Comparison of ENCODE assay signal across 1 cellular context in genomic region chr12:113271853-113272561, GRCh38.
TF ChIP-seq lines count a peak whose summit lies in the region.

No MANE protein-coding gene starts in this region.

TF ChIP-seq in HepG2, 621 proteins besides CTCF, POLR2A, EP300 and RAD21 (continued from another document and continues in another):
- no peak for TF ChIP-seq SIX1 (CRISPR knock-in tag; IDR thresholded peaks at IDR 0.05; ENCODE audit: borderline replicate concordance)
- 0 out of 2 replicates have a peak, but pooled peaks have one; percentile 38 for TF ChIP-seq MEIS2 (CRISPR knock-in tag; IDR thresholded peaks at IDR 0.05)
- TF ChIP-seq UBTF (CRISPR knock-in tag; IDR thresholded peaks at IDR 0.05): no peak
- TF ChIP-seq ZNF430 (CRISPR knock-in tag; IDR thresholded peaks at IDR 0.05): peak; percentile 59; the same call in 1 of the 2 replicates
- TF ChIP-seq GABPA (IDR thresholded peaks at IDR 0.05; ENCODE audit: low read depth, low read length): no peak
- TF ChIP-seq GABPA (CRISPR knock-in tag; IDR thresholded peaks at IDR 0.05; ENCODE audit: low read depth): peak; percentile 24; the same call in 1 of the 2 replicates
- TF ChIP-seq AKAP8 (CRISPR knock-in tag; IDR thresholded peaks at IDR 0.05): peak; percentile 54; the same call in 1 of the 2 replicates
- TF ChIP-seq ZNF501 (CRISPR knock-in tag; IDR thresholded peaks at IDR 0.05): 0 out of 2 replicates have a peak, but pooled peaks have one; percentile 44
- 0 out of 2 replicates have a peak, but pooled peaks have one; percentile 33 for TF ChIP-seq CBX5 (CRISPR knock-in tag; IDR thresholded peaks at IDR 0.05; ENCODE audit: borderline replicate concordance)
- TF ChIP-seq BHLHE40 (IDR thresholded peaks at IDR 0.05; ENCODE audit: low read length): no peak
- no peak for TF ChIP-seq ISX (CRISPR knock-in tag; conservative IDR thresholded peaks at IDR 0.05)
- TF ChIP-seq, protein P1, sequence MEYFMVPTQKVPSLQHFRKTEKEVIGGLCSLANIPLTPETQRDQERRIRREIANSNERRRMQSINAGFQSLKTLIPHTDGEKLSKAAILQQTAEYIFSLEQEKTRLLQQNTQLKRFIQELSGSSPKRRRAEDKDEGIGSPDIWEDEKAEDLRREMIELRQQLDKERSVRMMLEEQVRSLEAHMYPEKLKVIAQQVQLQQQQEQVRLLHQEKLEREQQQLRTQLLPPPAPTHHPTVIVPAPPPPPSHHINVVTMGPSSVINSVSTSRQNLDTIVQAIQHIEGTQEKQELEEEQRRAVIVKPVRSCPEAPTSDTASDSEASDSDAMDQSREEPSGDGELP (IDR thresholded peaks at IDR 0.05; ENCODE audit: borderline replicate concordance, low read depth): peak; percentile 89; the same call in 1 of the 2 replicates
- 0 out of 2 replicates have a peak, but pooled peaks have one; percentile 11 for TF ChIP-seq GABPB1 (CRISPR knock-in tag; IDR thresholded peaks at IDR 0.05)
- TF ChIP-seq, protein P2, sequence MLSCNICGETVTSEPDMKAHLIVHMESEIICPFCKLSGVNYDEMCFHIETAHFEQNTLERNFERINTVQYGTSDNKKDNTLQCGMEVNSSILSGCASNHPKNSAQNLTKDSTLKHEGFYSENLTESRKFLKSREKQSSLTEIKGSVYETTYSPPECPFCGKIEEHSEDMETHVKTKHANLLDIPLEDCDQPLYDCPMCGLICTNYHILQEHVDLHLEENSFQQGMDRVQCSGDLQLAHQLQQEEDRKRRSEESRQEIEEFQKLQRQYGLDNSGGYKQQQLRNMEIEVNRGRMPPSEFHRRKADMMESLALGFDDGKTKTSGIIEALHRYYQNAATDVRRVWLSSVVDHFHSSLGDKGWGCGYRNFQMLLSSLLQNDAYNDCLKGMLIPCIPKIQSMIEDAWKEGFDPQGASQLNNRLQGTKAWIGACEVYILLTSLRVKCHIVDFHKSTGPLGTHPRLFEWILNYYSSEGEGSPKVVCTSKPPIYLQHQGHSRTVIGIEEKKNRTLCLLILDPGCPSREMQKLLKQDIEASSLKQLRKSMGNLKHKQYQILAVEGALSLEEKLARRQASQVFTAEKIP (CRISPR knock-in tag; IDR thresholded peaks at IDR 0.05; ENCODE audit: borderline replicate concordance): no peak
- TF ChIP-seq ZNF331 (CRISPR knock-in tag; IDR thresholded peaks at IDR 0.05): peak; percentile 42; the same call in 1 of the 2 replicates
- 0 out of 2 replicates have a peak, but pooled peaks have one; percentile 20 for TF ChIP-seq MED1 (CRISPR knock-in tag; IDR thresholded peaks at IDR 0.05)
- TF ChIP-seq ZNF343 (CRISPR knock-in tag; IDR thresholded peaks at IDR 0.05): no peak
- TF ChIP-seq POGZ (CRISPR knock-in tag; IDR thresholded peaks at IDR 0.05): no peak
- TF ChIP-seq MIER2 (CRISPR knock-in tag; IDR thresholded peaks at IDR 0.05): 0 out of 2 replicates have a peak, but pooled peaks have one; percentile 25
- peak; percentile 57 for TF ChIP-seq HDAC1 (CRISPR knock-in tag; IDR thresholded peaks at IDR 0.05)
- no peak for TF ChIP-seq ZNF180 (CRISPR knock-in tag; IDR thresholded peaks at IDR 0.05; ENCODE audit: borderline replicate concordance, low read depth)
- no peak for TF ChIP-seq KDM3A (CRISPR knock-in tag; IDR thresholded peaks at IDR 0.05; ENCODE audit: low read depth)
- TF ChIP-seq CSRNP1 (CRISPR knock-in tag; IDR thresholded peaks at IDR 0.05): peak; percentile 20; the same call in 1 of the 2 replicates
- TF ChIP-seq, protein P3, sequence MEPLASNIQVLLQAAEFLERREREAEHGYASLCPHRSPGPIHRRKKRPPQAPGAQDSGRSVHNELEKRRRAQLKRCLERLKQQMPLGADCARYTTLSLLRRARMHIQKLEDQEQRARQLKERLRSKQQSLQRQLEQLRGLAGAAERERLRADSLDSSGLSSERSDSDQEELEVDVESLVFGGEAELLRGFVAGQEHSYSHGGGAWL (CRISPR knock-in tag; IDR thresholded peaks at IDR 0.05): peak; percentile 35; the same call in 1 of the 2 replicates
- TF ChIP-seq KAT7 (CRISPR knock-in tag; IDR thresholded peaks at IDR 0.05; ENCODE audit: borderline replicate concordance): no peak
- peak; percentile 34; the same call in 1 of the 2 replicates for TF ChIP-seq DMAP1 (CRISPR knock-in tag; IDR thresholded peaks at IDR 0.05)
- TF ChIP-seq HMGA1 (CRISPR knock-in tag; conservative IDR thresholded peaks at IDR 0.05): no peak
- 0 out of 2 replicates have a peak, but pooled peaks have one; percentile 47 for TF ChIP-seq ZSCAN9 (CRISPR knock-in tag; IDR thresholded peaks at IDR 0.05; ENCODE audit: borderline replicate concordance)
- 0 out of 2 replicates have a peak, but pooled peaks have one; percentile 45 for TF ChIP-seq ZFP1 (CRISPR knock-in tag; IDR thresholded peaks at IDR 0.05)
- TF ChIP-seq ZBTB38 (CRISPR knock-in tag; IDR thresholded peaks at IDR 0.05): 0 out of 2 replicates have a peak, but pooled peaks have one; percentile 16
- TF ChIP-seq PAXIP1 (CRISPR knock-in tag; conservative IDR thresholded peaks at IDR 0.05): 0 out of 2 replicates have a peak, but pooled peaks have one; percentile 29
- no peak for TF ChIP-seq LCORL (IDR thresholded peaks at IDR 0.05)
- peak; percentile 84 for TF ChIP-seq LCORL (CRISPR knock-in tag; IDR thresholded peaks at IDR 0.05)
- TF ChIP-seq ZNF280D (CRISPR knock-in tag; IDR thresholded peaks at IDR 0.05): no peak
- TF ChIP-seq ELF3 (CRISPR knock-in tag; IDR thresholded peaks at IDR 0.05): peak; percentile 39; the same call in 1 of the 2 replicates
- TF ChIP-seq, protein P4, sequence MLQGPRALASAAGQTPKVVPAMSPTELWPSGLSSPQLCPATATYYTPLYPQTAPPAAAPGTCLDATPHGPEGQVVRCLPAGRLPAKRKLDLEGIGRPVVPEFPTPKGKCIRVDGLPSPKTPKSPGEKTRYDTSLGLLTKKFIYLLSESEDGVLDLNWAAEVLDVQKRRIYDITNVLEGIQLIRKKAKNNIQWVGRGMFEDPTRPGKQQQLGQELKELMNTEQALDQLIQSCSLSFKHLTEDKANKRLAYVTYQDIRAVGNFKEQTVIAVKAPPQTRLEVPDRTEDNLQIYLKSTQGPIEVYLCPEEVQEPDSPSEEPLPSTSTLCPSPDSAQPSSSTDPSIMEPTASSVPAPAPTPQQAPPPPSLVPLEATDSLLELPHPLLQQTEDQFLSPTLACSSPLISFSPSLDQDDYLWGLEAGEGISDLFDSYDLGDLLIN (CRISPR knock-in tag; IDR thresholded peaks at IDR 0.05; ENCODE audit: borderline replicate concordance): no peak
- TF ChIP-seq, protein P5, sequence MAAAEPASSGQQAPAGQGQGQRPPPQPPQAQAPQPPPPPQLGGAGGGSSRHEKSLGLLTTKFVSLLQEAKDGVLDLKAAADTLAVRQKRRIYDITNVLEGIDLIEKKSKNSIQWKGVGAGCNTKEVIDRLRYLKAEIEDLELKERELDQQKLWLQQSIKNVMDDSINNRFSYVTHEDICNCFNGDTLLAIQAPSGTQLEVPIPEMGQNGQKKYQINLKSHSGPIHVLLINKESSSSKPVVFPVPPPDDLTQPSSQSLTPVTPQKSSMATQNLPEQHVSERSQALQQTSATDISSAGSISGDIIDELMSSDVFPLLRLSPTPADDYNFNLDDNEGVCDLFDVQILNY (CRISPR knock-in tag; conservative IDR thresholded peaks at IDR 0.05): no peak
- TF ChIP-seq, protein P6, sequence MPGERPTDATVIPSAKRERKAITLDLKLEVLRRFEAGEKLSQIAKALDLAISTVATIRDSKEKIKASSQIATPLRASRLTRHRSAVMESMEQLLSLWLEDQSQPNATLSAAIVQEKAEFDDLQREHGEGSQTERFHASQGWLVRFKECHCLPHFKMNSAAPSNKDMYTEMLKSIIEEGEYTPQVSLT (CRISPR knock-in tag; IDR thresholded peaks at IDR 0.05; ENCODE audit: borderline replicate concordance, low read depth): 0 out of 2 replicates have a peak, but pooled peaks have one; percentile 47
- TF ChIP-seq MXD4 (CRISPR knock-in tag; IDR thresholded peaks at IDR 0.05): 0 out of 2 replicates have a peak, but pooled peaks have one; percentile 37
- no peak for TF ChIP-seq ISL2 (CRISPR knock-in tag; IDR thresholded peaks at IDR 0.05)
- no peak for TF ChIP-seq PHF20 (CRISPR knock-in tag; IDR thresholded peaks at IDR 0.05)
- TF ChIP-seq ZNF383 (CRISPR knock-in tag; IDR thresholded peaks at IDR 0.05; ENCODE audit: borderline replicate concordance): no peak
- no peak for TF ChIP-seq ZNF549 (CRISPR knock-in tag; IDR thresholded peaks at IDR 0.05)
- TF ChIP-seq ZNF329 (CRISPR knock-in tag; IDR thresholded peaks at IDR 0.05; ENCODE audit: low read depth): no peak
- TF ChIP-seq, protein P7, sequence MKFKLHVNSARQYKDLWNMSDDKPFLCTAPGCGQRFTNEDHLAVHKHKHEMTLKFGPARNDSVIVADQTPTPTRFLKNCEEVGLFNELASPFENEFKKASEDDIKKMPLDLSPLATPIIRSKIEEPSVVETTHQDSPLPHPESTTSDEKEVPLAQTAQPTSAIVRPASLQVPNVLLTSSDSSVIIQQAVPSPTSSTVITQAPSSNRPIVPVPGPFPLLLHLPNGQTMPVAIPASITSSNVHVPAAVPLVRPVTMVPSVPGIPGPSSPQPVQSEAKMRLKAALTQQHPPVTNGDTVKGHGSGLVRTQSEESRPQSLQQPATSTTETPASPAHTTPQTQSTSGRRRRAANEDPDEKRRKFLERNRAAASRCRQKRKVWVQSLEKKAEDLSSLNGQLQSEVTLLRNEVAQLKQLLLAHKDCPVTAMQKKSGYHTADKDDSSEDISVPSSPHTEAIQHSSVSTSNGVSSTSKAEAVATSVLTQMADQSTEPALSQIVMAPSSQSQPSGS (CRISPR knock-in tag; IDR thresholded peaks at IDR 0.05): 0 out of 2 replicates have a peak, but pooled peaks have one; percentile 23
- TF ChIP-seq HOXA5 (CRISPR knock-in tag; IDR thresholded peaks at IDR 0.05): no peak
- TF ChIP-seq RXRB (CRISPR knock-in tag; IDR thresholded peaks at IDR 0.05; ENCODE audit: borderline replicate concordance): peak; percentile 29; the same call in 1 of the 2 replicates
